11 cellular contexts compared by ENCODE assay signal in the genomic region with DNA sequence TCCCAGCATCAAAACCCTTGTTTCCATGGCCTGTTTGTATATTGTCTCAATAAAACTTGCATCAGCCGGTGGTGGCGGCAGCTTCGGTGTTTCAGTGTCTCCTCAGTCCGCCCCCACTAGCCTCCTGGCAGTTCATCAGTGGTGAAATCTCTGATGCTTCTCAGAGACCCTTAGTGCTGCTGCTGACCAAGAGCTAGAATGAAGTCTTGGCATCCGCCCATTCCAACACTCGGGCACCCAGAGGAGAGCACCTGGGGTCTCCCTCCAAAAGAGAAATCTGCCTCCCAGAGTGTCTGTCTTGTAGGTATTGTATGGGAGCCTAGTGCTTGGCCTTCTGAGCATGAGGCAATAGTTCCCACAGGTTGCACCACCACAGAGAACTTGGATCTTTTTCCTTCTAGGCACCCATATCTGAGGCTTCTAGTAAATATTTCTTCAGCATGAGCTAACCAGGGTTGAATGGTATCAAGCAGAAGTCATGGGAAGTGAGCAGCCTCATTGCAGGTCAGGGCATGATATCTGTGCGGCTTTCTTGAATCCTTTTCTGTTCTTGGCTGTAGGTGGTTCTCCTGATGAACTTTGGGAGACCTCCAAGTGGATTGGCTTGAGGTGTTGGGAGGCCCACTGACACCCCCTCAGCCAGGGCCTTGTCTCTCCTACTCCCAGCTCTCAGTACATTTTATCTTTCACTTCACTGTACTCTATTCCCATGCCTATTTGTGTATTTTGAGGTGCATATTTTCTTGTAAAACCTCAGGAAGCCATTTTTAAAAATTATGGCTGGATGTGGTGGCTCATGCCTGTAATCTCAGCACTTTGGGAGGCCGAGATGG. TPM values are rescaled to one million over a fixed set of nuclear protein-coding genes. Genes with fewer than 3 reads are reported as not detected.
DNase-seq lines count a peak whose midpoint lies in the region; ATAC-seq and TF ChIP-seq lines count a peak whose summit lies in the region.
"Had no signal": no experiment of that assay in that cellular context is flagged by ENCODE, and none has a peak within 500 bp of the region (broad histone marks: within the 10 kb centered on the region; RNA-seq: fewer than 3 reads in every experiment).

No MANE protein-coding gene starts in this region.

- BruUV-seq in MCF 10A (replicated peaks; lab: Mats Ljungman, UMichigan): no TSS peak

- POLR2A ChIA-PET in MCF 10A (lab: Yijun Ruan, JAX): interaction anchor here (0.5 to 4.0 kb wide), 10 partner anchors 16 to 494 kb away, joined by 3 to 23 read pairs (median 4); a partner anchor contains a TSS

- 88 to 93% (median 91%) methylated on average over 8 of the region's 8 CpGs for whole genome bisulfite sequencing in heart left ventricle, 4 donors
- 86% methylated on average over 8 of the region's 8 CpGs for WGBS in urinary bladder

- peaks cover 50% of the 10 kb centered on the region for H3K36me3 Mint-ChIP-seq in MCF 10A (ENCODE audit: insufficient read depth, unreplicated experiment)

- H3K4me1 ChIP-seq in heart left ventricle (peaks cover 0 to 23% (median 9%) of the 10 kb centered on the region in 12 donors), urinary bladder (ENCODE audit: insufficient read depth) (no peaks in the 10 kb centered on the region)

- H3K27ac Mint-ChIP-seq in MCF 10A (ENCODE audit: low read depth, unreplicated experiment): peak overlapping the region; percentile 28

- TF ChIP-seq CTCF in heart left ventricle (IDR thresholded peaks at IDR 0.05): no peak
- TF ChIP-seq CTCF in MCF 10A (IDR thresholded peaks at IDR 0.05; ENCODE audit: unreplicated experiment): no peak

- no peak overlapping the region for H3K4me3 Mint-ChIP-seq in MCF 10A (ENCODE audit: unreplicated experiment)

- H3K4me1 Mint-ChIP-seq in MCF 10A (ENCODE audit: insufficient read depth, unreplicated experiment): peaks cover 30% of the 10 kb centered on the region

- CTCF ChIA-PET in MCF 10A (lab: Yijun Ruan, JAX): interaction anchor here (0.9 to 3.8 kb wide), 2 partner anchors 28 to 68 kb away, joined by 3 to 16 read pairs; a partner anchor contains a TSS

- no peak for TF ChIP-seq POLR2A in heart left ventricle (IDR thresholded peaks at IDR 0.05)

- H3K36me3 ChIP-seq in heart left ventricle (peaks cover 0 to 54% (median 40%) of the 10 kb centered on the region in 9 donors), urinary bladder (ENCODE audit: insufficient read depth) (peaks cover 2% of the 10 kb centered on the region)

- H3K9me3 Mint-ChIP-seq in MCF 10A (ENCODE audit: unreplicated experiment): no peaks in the 10 kb centered on the region

- ATAC-seq in left cardiac atrium (peak; percentile 21 to 33), heart left ventricle (no peak), left lobe of liver (peak; percentile 44), HG03342 (IDR thresholded peaks at IDR 0.05; ENCODE audit: unreplicated experiment) (no peak)

- in situ Hi-C loops in G401 (cut with HindIII; ENCODE audit: low sequenced_read_pairs): no loop called here

- intact Hi-C loops in left cardiac atrium (cut with DNase I): no loop called here
- intact Hi-C loops in heart left ventricle (cut with DNase I): no loop called here
- intact Hi-C loops in MCF 10A (cut with micrococcal nuclease): loop anchor here (5.0 kb wide), 1 partner anchor 37 kb away; a partner anchor contains a TSS

- H3K27me3 Mint-ChIP-seq in MCF 10A (ENCODE audit: insufficient read depth, unreplicated experiment): no peaks in the 10 kb centered on the region

- DNase-seq in left cardiac atrium: no peak
- no peak for DNase-seq in heart left ventricle
- DNase-seq in MCF 10A (ENCODE audit: unreplicated experiment): peak; percentile 88
- DNase-seq in left lobe of liver (ENCODE audit: low spot score): peak; percentile 80
- no peak for DNase-seq in G401 (ENCODE audit: low spot score)
- no peak for DNase-seq in nucleus accumbens (lab: John Stamatoyannopoulos, UW)
- DNase-seq: RPMI8226, WERI-Rb-1 had no signal

- H3K27ac ChIP-seq in heart left ventricle (no peak overlapping the region), urinary bladder (ENCODE audit: low read depth) (peak overlapping the region; percentile 25)
- H3K27ac ChIP-seq: WERI-Rb-1 had no signal

- no peak overlapping the region for H3K4me3 ChIP-seq in heart left ventricle
- H3K4me3 ChIP-seq in urinary bladder (ENCODE audit: low read depth, low read length): no peak overlapping the region
- H3K4me3 ChIP-seq: skin epidermis had no signal

- no peaks in the 10 kb centered on the region for H3K27me3 ChIP-seq in heart left ventricle

- H3K9me3 ChIP-seq in heart left ventricle: no peaks in the 10 kb centered on the region

RNA-seq across cellular contexts. Expression of a gene that starts 13.2 kb away (rescaled TPM):
- total RNA-seq in left cardiac atrium: 1 to 10 TPM; 1.5 to 2.4 TPM
- total RNA-seq in heart left ventricle: 1 to 10 TPM in 2 of 9 donors, under 1 TPM in 5, not detected in 2; 0.25 to 3.0 (median 0.49) TPM
- under 1 TPM; 0.28 to 0.69 TPM for polyA plus RNA-seq in heart left ventricle
- 1.1 and 1.3 TPM in 2 replicates for total RNA-seq in MCF 10A (2022)
- total RNA-seq in left lobe of liver: 1.3 TPM
- total RNA-seq in urinary bladder: 0.53 TPM
- 2.8 TPM for polyA plus RNA-seq in urinary bladder
- total RNA-seq in G401 (2014; rRNA removed; shearing (Covaris generic)): 130 and 138 TPM in 2 replicates

RNA-seq across cellular contexts. Expression of a gene that starts 28.2 kb away (rescaled TPM):
- total RNA-seq in left cardiac atrium (10 to 100 TPM; 26.9 to 29.1 TPM), heart left ventricle (10 to 100 TPM; 18.4 to 41.9 (median 26.6) TPM), MCF 10A (2022) (49.2 and 57.3 TPM in 2 replicates), left lobe of liver (36.7 TPM), urinary bladder (42.8 TPM)
- polyA plus RNA-seq in heart left ventricle (10 to 100 TPM; 18.4 to 29.3 TPM), urinary bladder (48.1 TPM)
- 41.5 and 67.0 TPM in 2 replicates for total RNA-seq in G401 (2014; rRNA removed; shearing (Covaris generic))

RNA-seq across cellular contexts. Expression of a gene that starts 36.7 kb away (rescaled TPM):
- total RNA-seq in left cardiac atrium (10 to 100 TPM; 48.7 to 50.2 TPM), heart left ventricle (10 to 100 TPM; 45.6 to 64.2 (median 53.2) TPM), MCF 10A (2022) (74.0 and 76.1 TPM in 2 replicates), left lobe of liver (41.4 TPM), urinary bladder (41.8 TPM)
- polyA plus RNA-seq in heart left ventricle (10 to 100 TPM; 22.4 to 39.7 TPM), urinary bladder (34.8 TPM)
- 30.7 and 33.9 TPM in 2 replicates for total RNA-seq in G401 (2014; rRNA removed; shearing (Covaris generic))

RNA-seq across cellular contexts. Expression of a gene that starts 48.0 kb away (rescaled TPM):
- total RNA-seq in left cardiac atrium (10 to 100 TPM; 20.9 to 22.1 TPM), heart left ventricle (10 to 100 TPM; 15.3 to 39.0 (median 17.5) TPM), MCF 10A (2022) (20.6 and 24.9 TPM in 2 replicates), left lobe of liver (16.9 TPM), urinary bladder (17.3 TPM)
- polyA plus RNA-seq in heart left ventricle (10 to 100 TPM; 29.8 to 35.0 TPM), urinary bladder (55.0 TPM)
- 70.5 and 73.5 TPM in 2 replicates for total RNA-seq in G401 (2014; rRNA removed; shearing (Covaris generic))

Comparison
In these comparisons a context has a peak if more than half of its experiments do, and no peak if none do; other contexts are left out.
1. ATAC-seq: peak in left cardiac atrium (2 of 2) and left lobe of liver (single experiment); none in heart left ventricle (0 of 4) and HG03342 (single experiment).
2. DNase-seq: peak in MCF 10A (single experiment) and left lobe of liver (single experiment); none in left cardiac atrium (single experiment), heart left ventricle (0 of 5), G401 (single experiment) and nucleus accumbens (0 of 56).
3. RNA of a gene that starts 13.2 kb away (total RNA-seq): 130 to 138 TPM in G401; 1.5 to 2.4 TPM in left cardiac atrium, 1.3 TPM in left lobe of liver (single experiment), 1.1 to 1.3 TPM in MCF 10A, 0.53 TPM in urinary bladder (single experiment) and 0.25 to 3.0 TPM in heart left ventricle; every median in the first group is over 10 times any median in the second.